1 cellular context compared by ENCODE assay signal in genomic region chr6:149340200-149340599, GRCh38.
TF ChIP-seq lines count a peak whose summit lies in the region.

No MANE protein-coding gene starts in this region.

TF ChIP-seq in GM23338, 12 proteins besides CTCF, POLR2A, EP300 and RAD21 (continued from another document):
- TF ChIP-seq EZH2 (IDR thresholded peaks at IDR 0.05; ENCODE audit: low read depth, unreplicated experiment): no peak
- no peak for TF ChIP-seq JUNB (IDR thresholded peaks at IDR 0.05; ENCODE audit: unreplicated experiment)
- no peak for TF ChIP-seq ZNF331 (CRISPR knock-in tag; IDR thresholded peaks at IDR 0.05; ENCODE audit: low read depth)
- no peak for TF ChIP-seq ZNF114 (CRISPR knock-in tag; IDR thresholded peaks at IDR 0.05)
- TF ChIP-seq ZNF462 (CRISPR knock-in tag; IDR thresholded peaks at IDR 0.05): no peak
- no peak for TF ChIP-seq ETS1 (IDR thresholded peaks at IDR 0.05)
- TF ChIP-seq CREB1 (CRISPR knock-in tag; IDR thresholded peaks at IDR 0.05; ENCODE audit: low read depth): no peak
